In genomic region chr19:15248648-15249559, GRCh38 we compare ENCODE assay signal across 9 cellular contexts. TPM values are rescaled to one million over a fixed set of nuclear protein-coding genes. Genes with fewer than 3 reads are reported as not detected.
DNase-seq lines count a peak whose midpoint lies in the region; ATAC-seq and TF ChIP-seq lines count a peak whose summit lies in the region.
"Had no signal": no experiment of that assay in that cellular context is flagged by ENCODE, and none has a peak within 500 bp of the region (broad histone marks: within the 10 kb centered on the region; RNA-seq: fewer than 3 reads in every experiment).

No MANE protein-coding gene starts in this region.

- peak overlapping the region; percentile 100 for H3K27ac Mint-ChIP-seq in chondrocyte (ENCODE audit: unreplicated experiment)

- peak overlapping the region; percentile 57 for H3K4me3 Mint-ChIP-seq in chondrocyte (ENCODE audit: unreplicated experiment)
- H3K4me3 Mint-ChIP-seq: naive B cell had no signal

- no peak overlapping the region for H3K4me3 ChIP-seq in left lung

- peaks cover 20 to 45% of the 10 kb centered on the region in 2 donors for H3K4me1 ChIP-seq in left lung

- peaks cover 90% of the 10 kb centered on the region for H3K4me1 Mint-ChIP-seq in chondrocyte (ENCODE audit: low read depth)

- H3K36me3 ChIP-seq in left lung: peaks cover under 1 to 99% of the 10 kb centered on the region in 2 donors

- H3K9me3 ChIP-seq in left lung: no peaks in the 10 kb centered on the region

- H3K27me3 Mint-ChIP-seq in chondrocyte (ENCODE audit: low read depth): no peaks in the 10 kb centered on the region
- H3K27me3 Mint-ChIP-seq: naive B cell had no signal

- ATAC-seq in left lung (peak; percentile 75), HG03565 (IDR thresholded peaks at IDR 0.05; ENCODE audit: unreplicated experiment) (no peak)

- peaks cover 24% of the 10 kb centered on the region for H3K36me3 Mint-ChIP-seq in chondrocyte (ENCODE audit: low read depth)

- no peaks in the 10 kb centered on the region for H3K9me3 Mint-ChIP-seq in chondrocyte (ENCODE audit: low read depth)
- H3K9me3 Mint-ChIP-seq: naive B cell had no signal

- H3K27me3 ChIP-seq in left lung: no peaks in the 10 kb centered on the region

- H3K27ac ChIP-seq in left lung: peak overlapping the region; percentile 72 to 81

- no peak for TF ChIP-seq CTCF in chondrocyte (IDR thresholded peaks at IDR 0.05)
- no peak for TF ChIP-seq CTCF in left lung (IDR thresholded peaks at IDR 0.05)

- peak; percentile 51 for DNase-seq in HT-29 (ENCODE audit: low spot score)
- DNase-seq in chondrocyte (ENCODE audit: low spot score): no peak
- DNase-seq in left lung: peak; percentile 67 to 87
- peak; percentile 37 for DNase-seq in superior temporal gyrus (ENCODE audit: extremely low spot score)
- no peak for DNase-seq in activated CD4-positive, alpha-beta T cell treated with anti-CD3 and anti-CD28 coated beads for 1 hour
- DNase-seq in activated effector memory CD4-positive, alpha-beta T cell treated with anti-CD3 and anti-CD28 coated beads, Interleukin-2, amount 50 U/mL, for 16 hours: no peak
- DNase-seq in D341Med (ENCODE audit: low spot score): no peak
- DNase-seq: naive B cell had no signal

- intact Hi-C loops in left lung (cut with DNase I): no loop called here

RNA-seq across cellular contexts. Expression of gene EPHX3, which starts 16.7 kb away (rescaled TPM):
- 0.26 TPM in 1 of 2 replicates, not detected in the other for total RNA-seq in HT-29 (2014; rRNA removed; shearing (Covaris generic))
- total RNA-seq in chondrocyte (0.15 to 0.38 TPM in 2 of 3 replicates, not detected in the other), left lung (1 to 10 TPM; 1.6 to 7.6 TPM)

RNA-seq across cellular contexts. Expression of gene NOTCH3, which starts 48.1 kb away (rescaled TPM):
- 0.46 and 0.63 TPM in 2 replicates for total RNA-seq in HT-29 (2014; rRNA removed; shearing (Covaris generic))
- total RNA-seq in chondrocyte (78.6 to 559 TPM (median 553 TPM) in 3 replicates), left lung (10 to 100 TPM; 73.2 to 94.1 TPM)

Comparison
In these comparisons a context has a peak if more than half of its experiments do, and no peak if none do; other contexts are left out.
1. DNase-seq: peak in HT-29 (single experiment), left lung (2 of 2) and superior temporal gyrus (single experiment); none in chondrocyte (single experiment), activated CD4-positive, alpha-beta T cell treated with anti-CD3 and anti-CD28 coated beads for 1 hour (single experiment), activated effector memory CD4-positive, alpha-beta T cell treated with anti-CD3 and anti-CD28 coated beads, Interleukin-2, amount 50 U/mL, for 16 hours (single experiment) and D341Med (single experiment).
2. RNA of gene NOTCH3, which starts 48.1 kb away (total RNA-seq): 78.6 to 559 TPM in chondrocyte and 73.2 to 94.1 TPM in left lung; 0.46 to 0.63 TPM in HT-29; every median in the first group is over 10 times any median in the second.